ENCODE assay signal across 10 cellular contexts in the genomic region with DNA sequence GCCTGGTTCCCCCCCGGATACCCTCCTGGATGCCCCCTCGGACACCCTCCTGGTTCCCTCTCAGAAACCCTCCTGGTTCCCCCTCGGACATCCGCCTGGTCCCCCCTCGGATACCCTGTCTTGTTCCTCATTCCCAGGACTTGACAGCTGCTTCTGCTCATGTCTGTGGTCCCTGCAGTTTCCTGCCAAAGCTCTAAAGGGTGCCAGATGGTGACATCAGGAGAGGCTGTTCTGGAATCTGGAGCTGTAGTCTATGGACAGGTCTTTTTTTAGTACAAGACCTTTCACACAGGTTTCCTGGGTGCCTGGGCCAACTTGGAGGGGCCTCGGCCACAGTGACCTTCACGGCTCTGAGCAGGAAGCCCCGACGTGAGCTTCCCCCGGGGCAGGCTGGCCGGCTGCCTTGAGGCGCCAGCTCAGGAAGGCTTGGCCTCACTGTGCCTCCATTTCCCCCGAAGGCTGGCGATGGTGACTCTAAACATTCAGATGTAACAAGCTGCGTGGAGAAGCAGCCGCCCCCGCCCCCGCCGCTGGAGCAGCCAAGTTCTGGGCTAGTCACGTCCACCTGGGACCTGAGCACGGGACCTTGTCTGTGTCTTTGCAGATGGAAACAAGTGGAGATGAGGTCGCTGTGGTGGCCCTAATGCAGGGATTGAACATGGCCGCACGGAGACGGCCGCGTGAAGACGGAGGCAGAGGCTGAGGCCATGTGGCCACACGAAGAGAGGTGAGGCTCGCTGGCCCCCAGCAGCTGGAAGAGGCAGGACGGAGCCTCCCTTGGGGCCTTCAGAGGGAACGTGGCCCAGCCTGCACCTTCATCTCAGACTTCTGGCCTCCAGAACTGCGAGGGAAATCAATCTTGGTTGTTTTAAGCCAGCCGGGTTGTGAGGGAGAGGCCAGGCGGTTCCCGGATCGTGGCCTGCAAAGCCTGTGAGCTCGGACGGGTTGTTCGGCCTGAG. TPM values are rescaled to one million over a fixed set of nuclear protein-coding genes. Genes with fewer than 3 reads are reported as not detected.
DNase-seq lines count a peak whose midpoint lies in the region; ATAC-seq and TF ChIP-seq lines count a peak whose summit lies in the region.
"Had no signal": no experiment of that assay in that cellular context is flagged by ENCODE, and none has a peak within 500 bp of the region (broad histone marks: within the 10 kb centered on the region; RNA-seq: fewer than 3 reads in every experiment).

No MANE protein-coding gene starts in this region.

- no peak for ATAC-seq in activated naive CD4-positive, alpha-beta T cell treated with anti-CD3 and anti-CD28 coated beads, Interleukin-2, amount 50 U/mL, for 72 hours

- no peak overlapping the region for H3K9ac ChIP-seq in fibroblast of lung (ENCODE audit: insufficient read depth, low read length)
- no peak overlapping the region for H3K9ac ChIP-seq in stomach smooth muscle (ENCODE audit: low read length in 2 of 2)

- H3K4me1 ChIP-seq in fibroblast of lung (ENCODE audit: control insufficient read depth, extremely low read depth, insufficient read depth, low read length), result peaks cover 4% of the 10 kb centered on the region
- peaks cover 34% of the 10 kb centered on the region for H3K4me1 ChIP-seq in stomach smooth muscle (ENCODE audit: control insufficient read depth, insufficient read depth, low read length)
- H3K4me1 ChIP-seq in tibial nerve, result peaks cover 0 to 52% (median 11%) of the 10 kb centered on the region in 4 donors

- TF ChIP-seq CTCF in fibroblast of lung (conservative IDR thresholded peaks at IDR 0.05 in 1 of 2, IDR thresholded peaks at IDR 0.05 in 1 of 2; ENCODE audit: low read depth in 1 of 2, low read length in 2 of 2) (no peak), tibial nerve (IDR thresholded peaks at IDR 0.05) (no peak)

- H3K27me3 ChIP-seq in fibroblast of lung (ENCODE audit: control insufficient read depth, insufficient read depth, low read length) (no peaks in the 10 kb centered on the region), stomach smooth muscle (ENCODE audit: control insufficient read depth in 1 of 2, insufficient read depth in 2 of 2, low read length in 2 of 2) (no peaks in the 10 kb centered on the region), tibial nerve (no peaks in the 10 kb centered on the region)

- H2AFZ ChIP-seq in fibroblast of lung (ENCODE audit: low read length), result no peak overlapping the region
- H2AFZ ChIP-seq: PC-9 had no signal

- H3K36me3 Mint-ChIP-seq in activated naive CD4-positive, alpha-beta T cell treated with anti-CD3 and anti-CD28 coated beads, Interleukin-2, amount 50 U/mL, for 72 hours, result peaks cover 0 to 3% of the 10 kb centered on the region in 2 donors

- peak overlapping the region in 1 of 2 donors; percentile 44 for H3K27ac Mint-ChIP-seq in activated naive CD4-positive, alpha-beta T cell treated with anti-CD3 and anti-CD28 coated beads, Interleukin-2, amount 50 U/mL, for 72 hours

- TF ChIP-seq POLR2A in tibial nerve (IDR thresholded peaks at IDR 0.05), result no peak

- no peak for TF ChIP-seq EP300 in tibial nerve (IDR thresholded peaks at IDR 0.05)

- H3K9me3 ChIP-seq in fibroblast of lung (ENCODE audit: control insufficient read depth, insufficient read depth, low read depth, low read length), result no peaks in the 10 kb centered on the region
- H3K9me3 ChIP-seq in stomach smooth muscle (ENCODE audit: control insufficient read depth in 2 of 2, low read length in 2 of 2), result no peaks in the 10 kb centered on the region
- H3K9me3 ChIP-seq in tibial nerve, result no peaks in the 10 kb centered on the region

- peak; percentile 43 for DNase-seq in NCI-H1694 (lab: John Stamatoyannopoulos, UW)
- peak; percentile 29 to 68 for DNase-seq in fibroblast of lung (ENCODE audit: low read depth in 2 of 2)
- peak; percentile 75 for DNase-seq in medulla oblongata (ENCODE audit: extremely low spot score)
- no peak for DNase-seq in NCI-H2227 (lab: John Stamatoyannopoulos, UW; ENCODE audit: unreplicated experiment)
- DNase-seq in NCI-H345 treated with DMSO at 0.1 percent for 48 hours (lab: John Stamatoyannopoulos, UW; ENCODE audit: unreplicated experiment), result no peak
- DNase-seq in activated naive CD4-positive, alpha-beta T cell treated with anti-CD3 and anti-CD28 coated beads, Interleukin-2, amount 50 U/mL, for 72 hours (ENCODE audit: low spot score in 2 of 2), result no peak
- no peak for DNase-seq in tibial nerve (ENCODE audit: low spot score in 2 of 2)
- DNase-seq: PC-9, T-helper 2 cell had no signal

- H3K27ac ChIP-seq in fibroblast of lung (ENCODE audit: insufficient read depth, low read length) (peak overlapping the region; percentile 14), stomach smooth muscle (ENCODE audit: low read length) (peak overlapping the region; percentile 49), tibial nerve (peak overlapping the region in 2 of 4 donors; percentile 28 to 55)
- H3K27ac ChIP-seq: PC-9 had no signal

- H3K36me3 ChIP-seq in fibroblast of lung (ENCODE audit: control insufficient read depth, insufficient read depth, low read length) (peaks cover 9% of the 10 kb centered on the region), stomach smooth muscle (ENCODE audit: control insufficient read depth in 2 of 2, insufficient read depth in 2 of 2, low read length in 2 of 2) (peaks cover 10 to 23% of the 10 kb centered on the region in 2 donors), tibial nerve (peaks cover 4 to 48% (median 5%) of the 10 kb centered on the region in 3 donors)

- H4K20me1 ChIP-seq in fibroblast of lung (ENCODE audit: control insufficient read depth, extremely low read depth, insufficient read depth, low read length), result no peaks in the 10 kb centered on the region

- no peaks in the 10 kb centered on the region for H3K9me3 Mint-ChIP-seq in activated naive CD4-positive, alpha-beta T cell treated with anti-CD3 and anti-CD28 coated beads, Interleukin-2, amount 50 U/mL, for 72 hours

- peaks cover 53% of the 10 kb centered on the region for H3K79me2 ChIP-seq in fibroblast of lung (ENCODE audit: control insufficient read depth, insufficient read depth, low read length)

- no peak overlapping the region for H3K4me3 ChIP-seq in fibroblast of lung (replicated peaks in 1 of 4; ENCODE audit: control extremely low read depth in 1 of 4, insufficient read depth in 1 of 4, low read depth in 3 of 4, low read length in 4 of 4)
- peak overlapping the region in 1 of 2 donors; percentile 8 for H3K4me3 ChIP-seq in stomach smooth muscle (ENCODE audit: low read length in 2 of 2)
- no peak overlapping the region for H3K4me3 ChIP-seq in tibial nerve
- H3K4me3 ChIP-seq: PC-9 had no signal

- no peak overlapping the region for H3K4me2 ChIP-seq in fibroblast of lung (ENCODE audit: extremely low read depth, insufficient read depth, low read length)
- H3K4me2 ChIP-seq: PC-9 had no signal

- WGBS in tibial nerve, 2 donors, result 79 to 82% methylated on average over 31 to 35 of the region's 40 CpGs

RNA-seq across cellular contexts. Expression of a gene that starts 12.7 kb away (rescaled TPM):
- total RNA-seq in fibroblast of lung, result 24.1 and 26.8 TPM in 2 replicates
- polyA plus RNA-seq in fibroblast of lung, result 33.4 and 56.0 TPM in 2 replicates
- 40.2 and 61.5 TPM in 2 replicates for polyA plus RNA-seq in fibroblast of lung (2012)
- 94.9 and 127 TPM in 2 replicates for polyA minus RNA-seq in fibroblast of lung (ENCODE audit: low replicate concordance)
- total RNA-seq in activated naive CD4-positive, alpha-beta T cell treated with anti-CD3 and anti-CD28 coated beads, Interleukin-2, amount 50 U/mL, for 72 hours, result 10 to 100 TPM; 48.7 to 54.4 TPM
- 10 to 100 TPM; 40.2 to 47.6 (median 44.9) TPM for total RNA-seq in tibial nerve

RNA-seq across cellular contexts. Expression of a gene that starts 15.0 kb away (rescaled TPM):
- total RNA-seq in fibroblast of lung (28.8 and 49.5 TPM in 2 replicates), tibial nerve (10 to 100 TPM; 35.8 to 91.8 (median 42.9) TPM)
- polyA plus RNA-seq in fibroblast of lung, result 23.6 and 48.1 TPM in 2 replicates
- 42.3 and 89.8 TPM in 2 replicates for polyA plus RNA-seq in fibroblast of lung (2012)
- 58.8 and 81.6 TPM in 2 replicates for polyA minus RNA-seq in fibroblast of lung (ENCODE audit: low replicate concordance)
- total RNA-seq in activated naive CD4-positive, alpha-beta T cell treated with anti-CD3 and anti-CD28 coated beads, Interleukin-2, amount 50 U/mL, for 72 hours, result 100 to 1,000 TPM in 1 of 2 donors, 10 to 100 TPM in 1; 40.5 to 145 TPM

RNA-seq across cellular contexts. Expression of a gene that starts 30.5 kb away (rescaled TPM):
- total RNA-seq in fibroblast of lung, result 27.7 and 28.2 TPM in 2 replicates
- 23.9 and 29.9 TPM in 2 replicates for polyA plus RNA-seq in fibroblast of lung
- polyA plus RNA-seq in fibroblast of lung (2012), result 30.2 and 32.7 TPM in 2 replicates
- 60.2 and 77.5 TPM in 2 replicates for polyA minus RNA-seq in fibroblast of lung (ENCODE audit: low replicate concordance)
- total RNA-seq in activated naive CD4-positive, alpha-beta T cell treated with anti-CD3 and anti-CD28 coated beads, Interleukin-2, amount 50 U/mL, for 72 hours, result 10 to 100 TPM; 24.8 to 27.3 TPM
- 10 to 100 TPM; 29.8 to 42.5 (median 36.2) TPM for total RNA-seq in tibial nerve

RNA-seq across cellular contexts. Expression of a gene that starts 49.2 kb away (rescaled TPM):
- total RNA-seq in fibroblast of lung, result 11.3 and 19.0 TPM in 2 replicates
- polyA plus RNA-seq in fibroblast of lung, result 5.2 and 7.3 TPM in 2 replicates
- polyA plus RNA-seq in fibroblast of lung (2012), result 9.3 and 15.5 TPM in 2 replicates
- polyA minus RNA-seq in fibroblast of lung (ENCODE audit: low replicate concordance), result 10.0 and 11.0 TPM in 2 replicates
- under 1 TPM; 0.11 to 0.72 TPM for total RNA-seq in activated naive CD4-positive, alpha-beta T cell treated with anti-CD3 and anti-CD28 coated beads, Interleukin-2, amount 50 U/mL, for 72 hours
- under 1 TPM in 3 of 4 donors, not detected in 1; 0.59 to 0.90 (median 0.87) TPM for total RNA-seq in tibial nerve

RNA-seq across cellular contexts. Expression of a gene that starts 49.3 kb away (rescaled TPM):
- total RNA-seq in fibroblast of lung, result 4.9 and 5.8 TPM in 2 replicates
- 1.0 and 2.0 TPM in 2 replicates for polyA plus RNA-seq in fibroblast of lung
- 1.0 and 2.0 TPM in 2 replicates for polyA plus RNA-seq in fibroblast of lung (2012)
- polyA minus RNA-seq in fibroblast of lung (ENCODE audit: low replicate concordance), result 1.4 TPM in 2 replicates
- 1 to 10 TPM in 1 of 2 donors, under 1 TPM in 1; 0.77 to 1.8 TPM for total RNA-seq in activated naive CD4-positive, alpha-beta T cell treated with anti-CD3 and anti-CD28 coated beads, Interleukin-2, amount 50 U/mL, for 72 hours
- total RNA-seq in tibial nerve, result 1 to 10 TPM; 4.4 to 9.0 (median 6.7) TPM

Comparison
In these comparisons a context has a peak if more than half of its experiments do, and no peak if none do; other contexts are left out.
1. DNase-seq: peak in NCI-H1694 (single experiment), fibroblast of lung (2 of 2) and medulla oblongata (single experiment); none in NCI-H2227 (single experiment), NCI-H345 treated with DMSO at 0.1 percent for 48 hours (single experiment), activated naive CD4-positive, alpha-beta T cell treated with anti-CD3 and anti-CD28 coated beads, Interleukin-2, amount 50 U/mL, for 72 hours (0 of 2) and tibial nerve (0 of 2).